6 cellular contexts compared by ENCODE assay signal in genomic region chr16:1573301-1573700, GRCh38. TPM values are rescaled to one million over a fixed set of nuclear protein-coding genes. Genes with fewer than 3 reads are reported as not detected.
"Had no signal": no experiment of that assay in that cellular context is flagged by ENCODE, and none has a peak within 500 bp of the region (broad histone marks: within the 10 kb centered on the region; RNA-seq: fewer than 3 reads in every experiment).

No MANE protein-coding gene starts in this region.

- ATAC-seq: HepG2, K562 had no signal

- H3K9me3 Mint-ChIP-seq: IgD-negative memory B cell had no signal

- H3K27me3 Mint-ChIP-seq: IgD-negative memory B cell had no signal

- H3K4me1 Mint-ChIP-seq: IgD-negative memory B cell had no signal

- H3K4me3 Mint-ChIP-seq: IgD-negative memory B cell had no signal

- DNase-seq: IMR-90, KBM-7, KG1 had no signal

RNA-seq across cellular contexts. Expression of gene TMEM204, which starts 39.8 kb away (rescaled TPM):
- total RNA-seq: HepG2 had no signal
